In genomic region chr11:125402436-125402835, GRCh38 we compare ENCODE assay signal across 14 cellular contexts.
DNase-seq lines count a peak whose midpoint lies in the region; ATAC-seq, FAIRE-seq and TF ChIP-seq lines count a peak whose summit lies in the region.
"Had no signal": no experiment of that assay in that cellular context is flagged by ENCODE, and none has a peak within 500 bp of the region (broad histone marks: within the 10 kb centered on the region; RNA-seq: fewer than 3 reads in every experiment).

No MANE protein-coding gene starts in this region.

- H3K36me3 ChIP-seq in astrocyte (ENCODE audit: insufficient read depth, low read length) = no peaks in the 10 kb centered on the region
- H3K36me3 ChIP-seq: right lobe of liver, WERI-Rb-1 had no signal

- H3K23ac ChIP-seq in H9 (ENCODE audit: insufficient read length, low read depth, low read length) = no peak overlapping the region

- H3K36me3 Mint-ChIP-seq in H9 (ENCODE audit: insufficient read depth in 1 of 3, low read depth in 3 of 3) (peaks cover 0 to 13% (median 0%) of the 10 kb centered on the region in 3 experiments; a peak in 3 of 7 replicates), astrocyte (ENCODE audit: low read depth, unreplicated experiment) (peaks cover 48% of the 10 kb centered on the region), T-cell (no peaks in the 10 kb centered on the region)

- no peak overlapping the region for H2BK5ac ChIP-seq in H9 (ENCODE audit: insufficient read length, low read length)

- no peaks in the 10 kb centered on the region for H3K23me2 ChIP-seq in H9 (ENCODE audit: insufficient read length, low read depth, low read length, poor library complexity, severe bottlenecking)

- H3K27ac Mint-ChIP-seq in H9 = no peak overlapping the region; a peak in 1 of 7 replicates
- no peak overlapping the region for H3K27ac Mint-ChIP-seq in astrocyte (ENCODE audit: unreplicated experiment)
- H3K27ac Mint-ChIP-seq in T-cell = no peak overlapping the region

- H2BK15ac ChIP-seq in H9 (ENCODE audit: low read depth, low read length) = no peak overlapping the region

- no peak overlapping the region for H4K5ac ChIP-seq in H9 (ENCODE audit: insufficient read length, low read depth, low read length)

- H3K4me3 Mint-ChIP-seq in H9 (no peak overlapping the region; a peak in 1 of 5 replicates), astrocyte (ENCODE audit: unreplicated experiment) (no peak overlapping the region), T-cell (no peak overlapping the region)

- H3K4ac ChIP-seq in H9 (ENCODE audit: low read depth, low read length) = no peak overlapping the region

- WGBS in H9 (ENCODE audit: extremely low coverage, insufficient read length, low lambda C conversion rate) = no CpG with 5 or more reads among the region's 2 CpGs

- H3K4me2 ChIP-seq in H9 (ENCODE audit: insufficient read depth, insufficient read length, low read length) (no peak overlapping the region), astrocyte (ENCODE audit: low read length) (no peak overlapping the region)

- H3K27me3 Mint-ChIP-seq in H9 (ENCODE audit: low read depth) (peaks cover 27% of the 10 kb centered on the region), astrocyte (ENCODE audit: low read depth, unreplicated experiment) (no peaks in the 10 kb centered on the region), T-cell (peaks cover 71% of the 10 kb centered on the region in 2 donors)

- POLR2A ChIA-PET in T-cell (lab: Charles Lee) = no interaction called here

- no peak overlapping the region for H3K56ac ChIP-seq in H9 (ENCODE audit: insufficient read length, low read depth, low read length)

- H3K9me3 ChIP-seq in H9 (ENCODE audit: control insufficient read depth, low read depth, low read length) (no peaks in the 10 kb centered on the region), astrocyte (ENCODE audit: insufficient read depth, low read depth, low read length) (no peaks in the 10 kb centered on the region)
- H3K9me3 ChIP-seq: mucosa of descending colon, right lobe of liver, suprapubic skin had no signal

- no peak overlapping the region for H4K91ac ChIP-seq in H9 (ENCODE audit: insufficient read length, low read depth, low read length)

- no peaks in the 10 kb centered on the region for H3K27me3 ChIP-seq in H9 (ENCODE audit: insufficient read depth, low read length)
- H3K27me3 ChIP-seq in astrocyte (ENCODE audit: insufficient read depth, low read length) = no peaks in the 10 kb centered on the region

- ATAC-seq in T-cell (replicated peaks in 1 of 4) (no peak), HG02678 (IDR thresholded peaks at IDR 0.05; ENCODE audit: unreplicated experiment) (no peak)
- ATAC-seq: mucosa of descending colon, right lobe of liver had no signal

- FAIRE-seq in astrocyte (lab: Jason Lieb, UNC) = no peak
- FAIRE-seq: GM12892 had no signal

- H3K4me1 ChIP-seq in H9 (ENCODE audit: insufficient read depth, low read length) (peaks cover 8% of the 10 kb centered on the region; the same call in 1 of the 2 replicates), astrocyte (ENCODE audit: insufficient read depth, low read length) (peaks cover 15% of the 10 kb centered on the region)
- H3K4me1 ChIP-seq: right lobe of liver had no signal

- H2BK120ac ChIP-seq in H9 (ENCODE audit: low read depth, low read length, poor library complexity, severe bottlenecking) = no peak overlapping the region

- H4K8ac ChIP-seq in H9 (replicated peaks; ENCODE audit: insufficient read length, low read depth, low read length) = no peak overlapping the region

- H4K20me1 ChIP-seq in H9 (ENCODE audit: control insufficient read depth, insufficient read depth, insufficient read length) (no peaks in the 10 kb centered on the region), astrocyte (ENCODE audit: insufficient read depth, low read length) (no peaks in the 10 kb centered on the region)

- H2AFZ ChIP-seq in H9 (ENCODE audit: low read length) = no peak overlapping the region
- H2AFZ ChIP-seq in astrocyte (ENCODE audit: low read depth, low read length) = no peak overlapping the region

- H2BK20ac ChIP-seq in H9 (ENCODE audit: low read depth, low read length, poor library complexity, severe bottlenecking) = no peak overlapping the region

- H3K4me1 Mint-ChIP-seq in H9 (peaks cover 63 to 68% of the 10 kb centered on the region in 2 experiments), astrocyte (ENCODE audit: low read depth, unreplicated experiment) (peaks cover 35% of the 10 kb centered on the region), T-cell (peaks cover 4 to 10% (median 6%) of the 10 kb centered on the region in 3 donors)

- H3K27ac ChIP-seq in H9 (ENCODE audit: insufficient read length, low read depth, low read length) (no peak overlapping the region), astrocyte (ENCODE audit: low read depth, low read length) (no peak overlapping the region)
- H3K27ac ChIP-seq: right lobe of liver, suprapubic skin, WERI-Rb-1 had no signal

- no peak overlapping the region for H3K14ac ChIP-seq in H9 (ENCODE audit: insufficient read depth, low read length)

- peak overlapping the region; percentile 38 for H2BK12ac ChIP-seq in H9 (ENCODE audit: insufficient read length, low read depth, low read length)

- CTCF ChIA-PET in T-cell (lab: Charles Lee) = interaction anchor here in 1 of 2 donors (0.5 to 1.6 kb wide), 2 partner anchors 11 to 48 kb away, joined by 3 read pairs; no protein-coding TSS in a partner anchor

- DNase-seq in H9 (no peak), astrocyte (ENCODE audit: low read depth) (peak; percentile 65), glomerular visceral epithelial cell (ENCODE audit: extremely low spot score) (peak; percentile 6), stromal cell of bone marrow (ENCODE audit: low read depth) (peak; percentile 44), NCI-H1417 (lab: John Stamatoyannopoulos, UW) (no peak), T-cell (no peak)
- DNase-seq: activated CD8-positive, alpha-beta memory T cell treated with anti-CD3 and anti-CD28 coated beads, Interleukin-2, amount 50 U/mL, for 48 hours; NCI-H774; right lobe of liver had no signal

- no peak overlapping the region for H2AK5ac ChIP-seq in H9 (ENCODE audit: insufficient read length, low read length)

- TF ChIP-seq CTCF in H9 (conservative IDR thresholded peaks at IDR 0.05) = no peak
- no peak for TF ChIP-seq CTCF in astrocyte (IDR thresholded peaks at IDR 0.05; ENCODE audit: insufficient read depth, low read depth, low read length)

- no peaks in the 10 kb centered on the region for H3K79me1 ChIP-seq in H9 (ENCODE audit: insufficient read depth, low read depth, low read length, poor library complexity, severe bottlenecking)

- peaks cover 0 to 2% of the 10 kb centered on the region in 2 experiments; a peak in 1 of 5 replicates for H3K9me3 Mint-ChIP-seq in H9
- no peaks in the 10 kb centered on the region for H3K9me3 Mint-ChIP-seq in astrocyte (ENCODE audit: unreplicated experiment)
- H3K9me3 Mint-ChIP-seq in T-cell = no peaks in the 10 kb centered on the region

- H3T11ph ChIP-seq in H9 (ENCODE audit: low read length) = no peak overlapping the region

- no peaks in the 10 kb centered on the region for H3K79me2 ChIP-seq in H9 (ENCODE audit: insufficient read depth, low read length)
- H3K79me2 ChIP-seq in astrocyte (ENCODE audit: insufficient read depth, low read length) = no peaks in the 10 kb centered on the region

- no peak overlapping the region for H3K18ac ChIP-seq in H9 (ENCODE audit: insufficient read length, low read depth, low read length)

- H3K4me3 ChIP-seq in astrocyte (ENCODE audit: insufficient read depth, low read depth, low read length) = no peak overlapping the region
- H3K4me3 ChIP-seq: mucosa of descending colon, right lobe of liver, suprapubic skin had no signal

- H3K9ac ChIP-seq in H9 (ENCODE audit: extremely low read depth, insufficient read length, low read length) (no peak overlapping the region), astrocyte (ENCODE audit: low read length) (no peak overlapping the region)

Comparison
In these comparisons a context has a peak if more than half of its experiments do, and no peak if none do; other contexts are left out.
1. DNase-seq: peak in astrocyte (single experiment), glomerular visceral epithelial cell (single experiment) and stromal cell of bone marrow (single experiment); none in H9 (single experiment), NCI-H1417 (0 of 3) and T-cell (0 of 34).